In genomic region chr15:36784717-36785116, GRCh38 we compare ENCODE assay signal across 24 cellular contexts.
"Had no signal": no experiment of that assay in that cellular context is flagged by ENCODE, and none has a peak within 500 bp of the region (broad histone marks: within the 10 kb centered on the region; RNA-seq: fewer than 3 reads in every experiment).

No MANE protein-coding gene starts in this region.

- DNase-seq: activated B cell treated with CpG ODN at 0.5 μM for 24 hours; activated CD4-positive, alpha-beta memory T cell treated with anti-CD3 and anti-CD28 coated beads for 36 hours; activated CD4-positive, alpha-beta T cell treated with anti-CD3 and anti-CD28 coated beads, Interleukin-2, amount 10 ng/mL, durations not matched to agents 7 days and 5 days; activated CD8-positive, alpha-beta memory T cell treated with anti-CD3 and anti-CD28 coated beads for 24 hours; activated effector memory CD4-positive, alpha-beta T cell treated with anti-CD3 and anti-CD28 coated beads, Interleukin-2, amount 50 U/mL, for 16 hours; activated naive CD4-positive, alpha-beta T cell treated with Interleukin-2 at 50 U/mL for 16 hours; activated naive CD8-positive, alpha-beta T cell treated with anti-CD3 and anti-CD28 coated beads, Interleukin-2, amount 50 U/mL, for 24 hours; activated T-cell treated with anti-CD3 and anti-CD28 coated beads, Interleukin-2, amount 50 U/mL, for 4 hours; amniotic stem cell; Karpas-422; NCI-H1105 treated with DMSO at 0.1 percent for 48 hours; NCI-H1436 treated with DMSO at 0.1 percent for 48 hours; NCI-H1930; NCI-H2171; NCI-H446 treated with DMSO at 0.1 percent for 48 hours; NCI-H524 treated with DMSO at 0.1 percent for 48 hours; NCI-H82; SIG-M5; T-helper 17 cell; T-helper 9 cell had no signal

- H3K27ac ChIP-seq: ascending aorta, body of pancreas had no signal

- H3K27ac Mint-ChIP-seq: activated B cell treated with CpG ODN at 0.5 μM for 24 hours; activated CD4-positive, alpha-beta memory T cell treated with anti-CD3 and anti-CD28 coated beads for 36 hours; activated CD4-positive, alpha-beta T cell treated with anti-CD3 and anti-CD28 coated beads, Interleukin-2, amount 10 ng/mL, durations not matched to agents 7 days and 5 days; activated naive CD4-positive, alpha-beta T cell treated with anti-CD3 and anti-CD28 coated beads, Interleukin-2, amount 50 U/mL, for 72 hours; activated naive CD8-positive, alpha-beta T cell treated with anti-CD3 and anti-CD28 coated beads, Interleukin-2, amount 50 U/mL, for 24 hours; T-helper 17 cell had no signal

- ATAC-seq: activated naive CD4-positive, alpha-beta T cell treated with anti-CD3 and anti-CD28 coated beads, Interleukin-2, amount 50 U/mL, for 72 hours; activated naive CD8-positive, alpha-beta T cell treated with anti-CD3 and anti-CD28 coated beads, Interleukin-2, amount 50 U/mL, for 24 hours; activated T-cell treated with anti-CD3 and anti-CD28 coated beads, Interleukin-2, amount 50 U/mL, for 4 hours; body of pancreas; K562; T-helper 17 cell had no signal

- H3K27me3 ChIP-seq: ascending aorta, body of pancreas had no signal

- H3K27me3 Mint-ChIP-seq: activated B cell treated with CpG ODN at 0.5 μM for 24 hours; activated CD4-positive, alpha-beta memory T cell treated with anti-CD3 and anti-CD28 coated beads for 36 hours; activated CD4-positive, alpha-beta T cell treated with anti-CD3 and anti-CD28 coated beads, Interleukin-2, amount 10 ng/mL, durations not matched to agents 7 days and 5 days; activated naive CD8-positive, alpha-beta T cell treated with anti-CD3 and anti-CD28 coated beads, Interleukin-2, amount 50 U/mL, for 24 hours; T-helper 17 cell had no signal

- H3K36me3 ChIP-seq: ascending aorta had no signal

- H3K4me1 ChIP-seq: ascending aorta had no signal

- H3K36me3 Mint-ChIP-seq: activated naive CD4-positive, alpha-beta T cell treated with anti-CD3 and anti-CD28 coated beads, Interleukin-2, amount 50 U/mL, for 72 hours had no signal

- H3K4me1 Mint-ChIP-seq: activated B cell treated with CpG ODN at 0.5 μM for 24 hours had no signal

- H3K9me3 Mint-ChIP-seq: activated B cell treated with CpG ODN at 0.5 μM for 24 hours; activated CD4-positive, alpha-beta memory T cell treated with anti-CD3 and anti-CD28 coated beads for 36 hours; activated CD4-positive, alpha-beta T cell treated with anti-CD3 and anti-CD28 coated beads, Interleukin-2, amount 10 ng/mL, durations not matched to agents 7 days and 5 days; activated naive CD4-positive, alpha-beta T cell treated with anti-CD3 and anti-CD28 coated beads, Interleukin-2, amount 50 U/mL, for 72 hours; activated naive CD8-positive, alpha-beta T cell treated with anti-CD3 and anti-CD28 coated beads, Interleukin-2, amount 50 U/mL, for 24 hours; activated T-cell treated with anti-CD3 and anti-CD28 coated beads, Interleukin-2, amount 50 U/mL, for 4 hours had no signal

- H3K4me3 Mint-ChIP-seq: activated B cell treated with CpG ODN at 0.5 μM for 24 hours; activated CD4-positive, alpha-beta memory T cell treated with anti-CD3 and anti-CD28 coated beads for 36 hours; activated CD4-positive, alpha-beta T cell treated with anti-CD3 and anti-CD28 coated beads, Interleukin-2, amount 10 ng/mL, durations not matched to agents 7 days and 5 days; activated naive CD8-positive, alpha-beta T cell treated with anti-CD3 and anti-CD28 coated beads, Interleukin-2, amount 50 U/mL, for 24 hours; activated T-cell treated with anti-CD3 and anti-CD28 coated beads, Interleukin-2, amount 50 U/mL, for 4 hours; T-helper 17 cell had no signal

- H3K9me3 ChIP-seq: ascending aorta, body of pancreas had no signal

- H3K4me3 ChIP-seq: ascending aorta, body of pancreas, K562 had no signal
